15 cellular contexts compared by ENCODE assay signal in the genomic region with DNA sequence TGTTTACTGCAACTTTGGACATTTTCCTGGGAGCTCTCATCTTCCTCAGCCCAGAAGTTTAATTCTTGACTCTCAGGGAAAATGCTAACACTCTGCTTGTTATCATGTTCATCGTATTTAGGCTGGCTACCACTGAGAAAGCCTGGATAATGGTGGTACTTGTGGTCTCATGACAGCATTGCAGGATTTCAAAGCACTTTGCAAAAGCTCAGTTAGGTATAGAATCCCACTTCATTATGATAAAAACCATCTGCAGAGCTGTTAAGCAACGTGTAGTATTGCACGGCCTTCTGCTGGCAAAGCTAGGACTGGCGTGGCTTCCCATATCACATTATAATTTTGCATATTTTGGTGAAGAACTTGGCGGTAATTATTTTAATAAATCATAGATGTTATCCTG. TPM values are rescaled to one million over a fixed set of nuclear protein-coding genes. Genes with fewer than 3 reads are reported as not detected.
DNase-seq lines count a peak whose midpoint lies in the region; ATAC-seq and TF ChIP-seq lines count a peak whose summit lies in the region.
"Had no signal": no experiment of that assay in that cellular context is flagged by ENCODE, and none has a peak within 500 bp of the region (broad histone marks: within the 10 kb centered on the region; RNA-seq: fewer than 3 reads in every experiment).

No MANE protein-coding gene starts in this region.

- peak overlapping the region; percentile 13; the same call in 1 of the 2 replicates for H3K23ac ChIP-seq in IMR-90 (ENCODE audit: low read depth, low read length)

- no TSS peak for BruUV-seq in IMR-90 (replicated peaks; lab: Mats Ljungman, UMichigan)

- H2BK120ac ChIP-seq in IMR-90 (ENCODE audit: low read depth, low read length) = peak overlapping the region; percentile 36; the same call in 1 of the 2 replicates

- TF ChIP-seq CTCF in CD4-positive, alpha-beta T cell (IDR thresholded peaks at IDR 0.05) = no peak
- TF ChIP-seq CTCF in IMR-90 (conservative IDR thresholded peaks at IDR 0.05; ENCODE audit: low read depth, low read length) = no peak
- no peak for TF ChIP-seq CTCF in hepatocyte (IDR thresholded peaks at IDR 0.05; ENCODE audit: poor library complexity)

- 0 out of 2 replicates have a peak overlapping the region, but pooled peaks have one; percentile 26 for H3K14ac ChIP-seq in IMR-90 (replicated peaks; ENCODE audit: low read depth, low read length)

- no peak for TF ChIP-seq RAD21 in IMR-90 (IDR thresholded peaks at IDR 0.05; ENCODE audit: low read length)

- no peaks in the 10 kb centered on the region for H3K27me3 Mint-ChIP-seq in CD4-positive, alpha-beta T cell

- H4K8ac ChIP-seq in IMR-90 (ENCODE audit: low read depth in 2 of 2, low read length in 2 of 2) = peak overlapping the region in 1 of 2 experiments; percentile 22; a peak in 2 of 4 replicates

- no peak overlapping the region for H2AK5ac ChIP-seq in IMR-90 (ENCODE audit: low read depth, low read length)

- H3K56ac ChIP-seq in IMR-90 (ENCODE audit: extremely low read depth, insufficient read depth, low read length) = no peak overlapping the region

- no peak for TF ChIP-seq POLR2A in IMR-90 (IDR thresholded peaks at IDR 0.05; ENCODE audit: low read depth, low read length)

- no peak overlapping the region for H3K27ac ChIP-seq in CD4-positive, alpha-beta T cell (ENCODE audit: low read depth, low read length)
- H3K27ac ChIP-seq in IMR-90 (ENCODE audit: insufficient read depth, low read length) = peak overlapping the region; percentile 57; the same call in 1 of the 2 replicates
- H3K27ac ChIP-seq in SK-N-MC = peak overlapping the region; percentile 95
- H3K27ac ChIP-seq in hepatocyte = peak overlapping the region; percentile 21

- H3K27me3 ChIP-seq in CD4-positive, alpha-beta T cell (ENCODE audit: control insufficient read depth, insufficient read depth, low read length) = no peaks in the 10 kb centered on the region
- H3K27me3 ChIP-seq in IMR-90 (ENCODE audit: control insufficient read depth, insufficient read depth, low read length) (no peaks in the 10 kb centered on the region), hepatocyte (no peaks in the 10 kb centered on the region)

- no peak overlapping the region for H3K4ac ChIP-seq in IMR-90 (ENCODE audit: low read depth, low read length)

- no peak for ATAC-seq in CD4-positive, alpha-beta T cell (ENCODE audit: poor library complexity)
- peak; percentile 46 for ATAC-seq in IMR-90 (ENCODE audit: low read depth)
- no peak for ATAC-seq in GM18861 (IDR thresholded peaks at IDR 0.05; ENCODE audit: unreplicated experiment)
- no peak for ATAC-seq in HG02852 (IDR thresholded peaks at IDR 0.05; ENCODE audit: unreplicated experiment)
- ATAC-seq: esophagus mucosa, SK-N-SH treated with all-trans-retinoic acid at 6 μM for 48 hours had no signal

- peaks cover 42 to 83% of the 10 kb centered on the region in 2 experiments for H3K79me1 ChIP-seq in IMR-90 (ENCODE audit: low read depth in 1 of 2, low read length in 2 of 2)

- H3K9me2 ChIP-seq in hepatocyte (replicated peaks; ENCODE audit: insufficient read depth) = no peaks in the 10 kb centered on the region

- no peaks in the 10 kb centered on the region for H3K9me3 ChIP-seq in CD4-positive, alpha-beta T cell (ENCODE audit: control insufficient read depth, low read length)
- no peaks in the 10 kb centered on the region for H3K9me3 ChIP-seq in IMR-90 (ENCODE audit: control insufficient read depth, insufficient read depth, low read length)
- H3K9me3 ChIP-seq in SK-N-MC (ENCODE audit: low read depth, low read length) = no peaks in the 10 kb centered on the region
- no peaks in the 10 kb centered on the region for H3K9me3 ChIP-seq in hepatocyte (ENCODE audit: low read depth)

- no CpG with 5 or more reads among the region's 5 CpGs for WGBS in IMR-90 (ENCODE audit: extremely low coverage in 2 of 2, insufficient read length in 1 of 2), 2 experiments
- 52% methylated on average over 5 of the region's 5 CpGs for WGBS in hepatocyte (ENCODE audit: low lambda C conversion rate, missing lambda C conversion rate)

- CTCF ChIA-PET in CD4-positive, alpha-beta T cell (lab: Charles Lee) = interaction anchor here (0.7 kb wide), 1 partner anchor 30 kb away, joined by 3 read pairs; no protein-coding TSS in a partner anchor
- CTCF ChIA-PET in IMR-90 (lab: Yijun Ruan, JAX) = no interaction called here

- H3K27ac Mint-ChIP-seq in CD4-positive, alpha-beta T cell = peak overlapping the region; percentile 95

- peaks cover 15% of the 10 kb centered on the region; the same call in 1 of the 2 replicates for H4K20me1 ChIP-seq in IMR-90 (ENCODE audit: insufficient read depth, low read length)
- no peaks in the 10 kb centered on the region for H4K20me1 ChIP-seq in hepatocyte (ENCODE audit: insufficient read depth, poor library complexity, severe bottlenecking)

- POLR2A ChIA-PET in CD4-positive, alpha-beta T cell (lab: Charles Lee) = interaction anchor here (0.7 to 8.1 kb wide), 3 partner anchors 12 to 31 kb away, joined by 4 to 176 read pairs (median 4); no protein-coding TSS in a partner anchor
- POLR2A ChIA-PET in IMR-90 (lab: Charles Lee; ENCODE audit: unreplicated experiment) = interaction anchor here (0.5 kb wide), 1 partner anchor 24 kb away, joined by 3 read pairs; no protein-coding TSS in a partner anchor

- peaks cover 92% of the 10 kb centered on the region for H3K4me1 Mint-ChIP-seq in CD4-positive, alpha-beta T cell (ENCODE audit: low read depth)

- H3K79me2 ChIP-seq in hepatocyte = peaks cover 78% of the 10 kb centered on the region

- H3K4me3 ChIP-seq in IMR-90 (ENCODE audit: insufficient read depth, low read depth, low read length) = no peak overlapping the region
- peak overlapping the region; percentile 69 for H3K4me3 ChIP-seq in SK-N-MC
- H3K4me3 ChIP-seq in hepatocyte = no peak overlapping the region

- H3K36me3 Mint-ChIP-seq in CD4-positive, alpha-beta T cell (ENCODE audit: low read depth) = peaks cover 34% of the 10 kb centered on the region

- H3K4me3 Mint-ChIP-seq in CD4-positive, alpha-beta T cell = peak overlapping the region; percentile 39

- peaks cover 5% of the 10 kb centered on the region for H3K9me1 ChIP-seq in IMR-90 (ENCODE audit: insufficient read depth, low read length)

- no peak overlapping the region for H4K91ac ChIP-seq in IMR-90 (ENCODE audit: insufficient read depth, low read depth, low read length)

- H2AK9ac ChIP-seq in IMR-90 (replicated peaks; ENCODE audit: low read depth, low read length, poor library complexity) = no peak overlapping the region

- H2BK15ac ChIP-seq in IMR-90 (ENCODE audit: low read depth, low read length) = no peak overlapping the region

- peak overlapping the region; percentile 19; the same call in 1 of the 2 replicates for H4K5ac ChIP-seq in IMR-90 (ENCODE audit: low read depth, low read length)

- no peak overlapping the region for H3K9ac ChIP-seq in IMR-90 (ENCODE audit: low read depth, low read length)
- peak overlapping the region; percentile 58 for H3K9ac ChIP-seq in SK-N-MC (ENCODE audit: insufficient read length)

- H3K9me3 Mint-ChIP-seq in CD4-positive, alpha-beta T cell = no peaks in the 10 kb centered on the region

- H3K4me1 ChIP-seq in IMR-90 (ENCODE audit: control insufficient read depth, insufficient read depth, low read length) = peaks cover 21% of the 10 kb centered on the region
- peaks cover 17% of the 10 kb centered on the region for H3K4me1 ChIP-seq in hepatocyte (ENCODE audit: insufficient read depth)

- H3K4me2 ChIP-seq in IMR-90 (ENCODE audit: low read depth, low read length) = peak overlapping the region; percentile 73
- peak overlapping the region; percentile 26 for H3K4me2 ChIP-seq in hepatocyte

- in situ Hi-C loops in IMR-90 (cut with MboI; ENCODE audit: low sequenced_read_pairs) = no loop called here

- no peaks in the 10 kb centered on the region for H3K36me3 ChIP-seq in IMR-90 (ENCODE audit: control insufficient read depth, insufficient read depth, low read length)
- no peaks in the 10 kb centered on the region for H3K36me3 ChIP-seq in SK-N-MC (ENCODE audit: insufficient read depth, low read length)
- no peaks in the 10 kb centered on the region for H3K36me3 ChIP-seq in hepatocyte (replicated peaks; ENCODE audit: insufficient read depth, low read depth)

- dilution Hi-C loops in IMR-90 (cut with HindIII; ENCODE audit: low sequenced_read_pairs, unreplicated experiment) = no loop called here

- peak overlapping the region; percentile 51 for H2BK5ac ChIP-seq in IMR-90 (ENCODE audit: low read depth, low read length, poor library complexity, severe bottlenecking)

- H3K18ac ChIP-seq in IMR-90 (ENCODE audit: low read depth, low read length) = peak overlapping the region; percentile 61; the same call in 1 of the 2 replicates

- 0 out of 2 replicates have a peak overlapping the region, but pooled peaks have one; percentile 10 for H2BK20ac ChIP-seq in IMR-90 (ENCODE audit: low read depth, low read length)

- no peak for DNase-seq in CD4-positive, alpha-beta T cell
- DNase-seq in IMR-90 (peak; percentile 54), SK-N-MC (ENCODE audit: low read depth, low spot score) (no peak), hepatocyte (ENCODE audit: low spot score) (no peak), amniotic stem cell (lab: John Stamatoyannopoulos, UW) (no peak), AG08395 (ENCODE audit: low spot score) (no peak)
- DNase-seq: C1 segment of cervical spinal cord; cerebellar nuclear complex; GDM1; stimulated activated CD4-positive, alpha-beta T cell treated with anti-CD3 and anti-CD28 coated beads, Interleukin-4, amount 100 ng/mL, for 24 hours; stimulated activated naive CD4-positive, alpha-beta T cell treated with Interleukin-2 at 50 U/mL for 16 hours had no signal

- intact Hi-C loops in CD4-positive, alpha-beta T cell (cut with DNase I, micrococcal nuclease) = loop anchor here (10.0 kb wide), 2 partner anchors 306 to 406 kb away; partner anchors contain the start of gene USP3 (in 1 of the 2)
- intact Hi-C loops in IMR-90 (cut with micrococcal nuclease) = loop anchor here (5.0 kb wide), 1 partner anchor 54 kb away; no protein-coding TSS in a partner anchor

- H2AFZ ChIP-seq in IMR-90 (replicated peaks; ENCODE audit: low read length, poor library complexity) (no peak overlapping the region), hepatocyte (no peak overlapping the region)

TF ChIP-seq in IMR-90, 13 proteins besides CTCF, POLR2A, EP300 and RAD21 (continues in another document):
- TF ChIP-seq RFX5 (IDR thresholded peaks at IDR 0.05; ENCODE audit: low read depth, low read length) (no peak), NFE2L2 (IDR thresholded peaks at IDR 0.05; ENCODE audit: low read depth, low read length) (no peak)

RNA-seq across cellular contexts. Expression of gene RAB8B, which starts 8.9 kb away (rescaled TPM):
- total RNA-seq in CD4-positive, alpha-beta T cell = 10 to 100 TPM; 74.5 to 75.2 TPM
- total RNA-seq in IMR-90 (2012; rRNA removed) (29.4 and 66.4 TPM in 2 replicates), hepatocyte (36.9 and 40.5 TPM in 2 replicates)
- polyA plus RNA-seq in IMR-90 (2012; rRNA removed) (19.4 and 24.6 TPM in 2 replicates), hepatocyte (11.7 and 16.4 TPM in 2 replicates)
- polyA plus RNA-seq in IMR-90 (2012; cell fraction: cytosol; rRNA removed) = 1.6 and 2.2 TPM in 2 replicates
- polyA plus RNA-seq in IMR-90 (2012; cell fraction: nucleus; rRNA removed; ENCODE audit: low replicate concordance) = 0.63 and 7.6 TPM in 2 replicates

RNA-seq across cellular contexts. Expression of gene RPS27L, which starts 41.0 kb away (rescaled TPM):
- 10 to 100 TPM; 40.0 to 43.1 TPM for total RNA-seq in CD4-positive, alpha-beta T cell
- 53.1 and 64.7 TPM in 2 replicates for total RNA-seq in IMR-90 (2012; rRNA removed)
- polyA plus RNA-seq in IMR-90 (2012; rRNA removed) = 302 and 361 TPM in 2 replicates
- polyA plus RNA-seq in IMR-90 (2012; cell fraction: cytosol; rRNA removed) = 13.0 and 33.3 TPM in 2 replicates
- polyA plus RNA-seq in IMR-90 (2012; cell fraction: nucleus; rRNA removed; ENCODE audit: low replicate concordance) = 11.4 and 110 TPM in 2 replicates
- 97.3 and 134 TPM in 2 replicates for total RNA-seq in hepatocyte
- 525 and 528 TPM in 2 replicates for polyA plus RNA-seq in hepatocyte
